In the genomic region with DNA sequence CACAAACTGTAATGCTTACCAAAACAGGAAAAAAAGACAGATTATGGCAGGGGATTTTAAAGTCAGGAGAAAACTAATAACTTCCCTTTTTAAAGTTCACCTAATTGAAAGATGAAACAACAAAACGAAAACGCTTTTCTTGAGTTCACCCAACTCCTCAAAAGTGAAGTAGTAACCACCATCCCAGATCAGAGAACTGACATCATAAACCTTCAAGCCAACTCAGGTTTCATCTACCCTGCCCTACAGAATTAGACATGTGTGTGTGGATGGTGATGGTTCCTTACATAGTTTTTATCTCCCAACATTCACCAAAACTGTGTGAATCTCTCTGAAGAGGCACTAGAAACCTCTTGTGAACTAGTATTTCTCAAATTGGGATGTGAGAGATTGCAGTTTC, we compare ENCODE assay signal across 10 cellular contexts.
DNase-seq lines count a peak whose midpoint lies in the region; ATAC-seq lines count a peak whose summit lies in the region.
"Had no signal": no experiment of that assay in that cellular context is flagged by ENCODE, and none has a peak within 500 bp of the region (broad histone marks: within the 10 kb centered on the region; RNA-seq: fewer than 3 reads in every experiment).

No MANE protein-coding gene starts in this region.

- H3K4me1 Mint-ChIP-seq in activated naive CD8-positive, alpha-beta T cell (ENCODE audit: low read depth): peaks cover 69% of the 10 kb centered on the region
- H3K4me1 Mint-ChIP-seq: nephron progenitor cell had no signal

- peak overlapping the region; percentile 16 for H3K27ac Mint-ChIP-seq in activated naive CD8-positive, alpha-beta T cell
- H3K27ac Mint-ChIP-seq: nephron progenitor cell had no signal

- peaks cover 1% of the 10 kb centered on the region for H3K36me3 Mint-ChIP-seq in activated naive CD8-positive, alpha-beta T cell

- no peaks in the 10 kb centered on the region for H3K9me3 Mint-ChIP-seq in activated naive CD8-positive, alpha-beta T cell (ENCODE audit: low read depth)
- H3K9me3 Mint-ChIP-seq: nephron progenitor cell had no signal

- peak; percentile 44 for ATAC-seq in GM18517 (IDR thresholded peaks at IDR 0.05; ENCODE audit: unreplicated experiment)
- ATAC-seq in GM21526 (IDR thresholded peaks at IDR 0.05; ENCODE audit: low FRiP score, unreplicated experiment): peak; percentile 53
- peak; percentile 43 for ATAC-seq in HG03354 (IDR thresholded peaks at IDR 0.05; ENCODE audit: poor library complexity, severe bottlenecking, unreplicated experiment)

- no peaks in the 10 kb centered on the region for H3K27me3 Mint-ChIP-seq in activated naive CD8-positive, alpha-beta T cell

- no peak overlapping the region for H3K4me3 Mint-ChIP-seq in activated naive CD8-positive, alpha-beta T cell
- H3K4me3 Mint-ChIP-seq: nephron progenitor cell had no signal

- DNase-seq in LoVo (ENCODE audit: low spot score): no peak
- no peak for DNase-seq in stimulated activated CD4-positive, alpha-beta T cell treated with anti-CD3 and anti-CD28 coated beads, Interleukin-4, amount 100 ng/mL, for 1 hour
- DNase-seq in NCI-H345 treated with DMSO at 0.1 percent for 48 hours (lab: John Stamatoyannopoulos, UW; ENCODE audit: unreplicated experiment): no peak
- no peak for DNase-seq in activated CD4-positive, alpha-beta T cell treated with anti-CD3 and anti-CD28 coated beads, Interleukin-2, amount 50 U/mL, for 4 hours
- DNase-seq: activated CD4-positive, alpha-beta T cell treated with anti-CD3 and anti-CD28 coated beads, Interleukin-2, amount 50 U/mL, for 48 hours; nephron progenitor cell had no signal
